1 cellular context compared by ENCODE assay signal in the genomic region with DNA sequence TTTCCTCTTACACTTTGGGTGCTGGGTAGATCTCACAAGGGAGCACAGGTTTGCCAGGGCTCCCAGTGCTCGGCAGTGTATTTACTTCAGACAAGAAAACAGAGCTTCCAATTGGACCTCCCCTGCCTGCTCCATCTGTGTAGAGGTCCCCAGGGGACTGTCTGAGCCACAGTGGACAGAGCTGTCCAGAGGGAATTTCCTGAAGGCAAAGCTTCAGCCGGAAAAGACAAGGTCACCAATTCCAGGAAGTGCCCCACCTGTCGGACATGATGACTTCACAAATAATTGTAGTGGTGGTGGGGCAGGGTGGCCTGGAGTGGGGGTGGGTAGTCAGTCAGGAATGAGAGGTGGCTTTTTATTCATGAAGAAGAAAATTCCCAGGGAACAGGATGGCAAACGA.
TF ChIP-seq lines count a peak whose summit lies in the region.

No MANE protein-coding gene starts in this region.

TF ChIP-seq in GM23338, 12 proteins besides CTCF, POLR2A, EP300 and RAD21 (continued from another document):
- TF ChIP-seq ZNF462 (CRISPR knock-in tag; IDR thresholded peaks at IDR 0.05) (no peak), EZH2 (IDR thresholded peaks at IDR 0.05; ENCODE audit: low read depth, unreplicated experiment) (no peak), REST (IDR thresholded peaks at IDR 0.05; ENCODE audit: unreplicated experiment) (no peak), ZNF331 (CRISPR knock-in tag; IDR thresholded peaks at IDR 0.05; ENCODE audit: low read depth) (no peak), JUNB (IDR thresholded peaks at IDR 0.05; ENCODE audit: unreplicated experiment) (no peak), ZNF114 (CRISPR knock-in tag; IDR thresholded peaks at IDR 0.05) (no peak), NANOG (IDR thresholded peaks at IDR 0.05; ENCODE audit: borderline replicate concordance) (no peak), STAT1 (IDR thresholded peaks at IDR 0.05; ENCODE audit: unreplicated experiment) (no peak)
